ENCODE assay signal across 8 cellular contexts in genomic region chr2:222862068-222862914, GRCh38. TPM values are rescaled to one million over a fixed set of nuclear protein-coding genes. Genes with fewer than 3 reads are reported as not detected.
DNase-seq lines count a peak whose midpoint lies in the region; ATAC-seq, FAIRE-seq and TF ChIP-seq lines count a peak whose summit lies in the region.

No MANE protein-coding gene starts in this region.

- H3K27ac ChIP-seq in KMS-11 (peak overlapping the region; percentile 75; the same call in 1 of the 2 replicates), keratinocyte (ENCODE audit: control insufficient read depth, insufficient read depth, low read length) (peak overlapping the region; percentile 90), subcutaneous abdominal adipose tissue (ENCODE audit: low read depth, low read length) (peak overlapping the region; percentile 91)

- H3K79me2 ChIP-seq in KMS-11 (ENCODE audit: insufficient read depth, low read depth): peaks cover 58% of the 10 kb centered on the region
- H3K79me2 ChIP-seq in keratinocyte (ENCODE audit: control insufficient read depth, insufficient read depth, low read length): peaks cover 64% of the 10 kb centered on the region

- no peaks in the 10 kb centered on the region for H3K27me3 ChIP-seq in KMS-11 (ENCODE audit: insufficient read depth, low read depth)
- no peaks in the 10 kb centered on the region for H3K27me3 ChIP-seq in keratinocyte (ENCODE audit: control insufficient read depth, extremely low read depth, insufficient read depth, low read length)
- H3K27me3 ChIP-seq in subcutaneous abdominal adipose tissue (ENCODE audit: control insufficient read depth in 5 of 5, insufficient read depth in 4 of 5, low read length in 5 of 5): no peaks in the 10 kb centered on the region

- H3K9ac ChIP-seq in KMS-11: peak overlapping the region; percentile 76; the same call in 1 of the 2 replicates
- H3K9ac ChIP-seq in keratinocyte (ENCODE audit: control insufficient read depth, extremely low read depth, insufficient read depth, low read length): peak overlapping the region; percentile 93
- H3K9ac ChIP-seq in subcutaneous abdominal adipose tissue (ENCODE audit: low read length in 5 of 5): peak overlapping the region; percentile 69 to 96 (median 88)

- ATAC-seq in HG02884 (IDR thresholded peaks at IDR 0.05; ENCODE audit: unreplicated experiment): no peak

- TF ChIP-seq CTCF in KMS-11 (conservative IDR thresholded peaks at IDR 0.05; ENCODE audit: low read depth, low read length): no peak
- peak in 1 of 3 experiments; percentile 22 for TF ChIP-seq CTCF in keratinocyte (optimal IDR thresholded peaks at IDR 0.05 in 1 of 3, IDR thresholded peaks at IDR 0.05 in 1 of 3, conservative IDR thresholded peaks at IDR 0.05 in 1 of 3; ENCODE audit: extremely low read depth in 1 of 3, insufficient read depth in 2 of 3, low read length in 3 of 3)
- TF ChIP-seq CTCF in glutamatergic neuron (IDR thresholded peaks at IDR 0.05; ENCODE audit: partially characterized antibody, unreplicated experiment): no peak

- peak; percentile 47 for DNase-seq in EL
- DNase-seq in astrocyte of the hippocampus (ENCODE audit: low read depth, low spot score): peak; percentile 59
- no peak for DNase-seq in keratinocyte (ENCODE audit: low read depth, low spot score)
- DNase-seq in urothelium cell line (ENCODE audit: low spot score): no peak
- DNase-seq in glutamatergic neuron: no peak

- peak; percentile 5 for FAIRE-seq in keratinocyte (lab: Jason Lieb, UNC)
- no peak for FAIRE-seq in urothelium cell line (lab: Jason Lieb, UNC)

- H3K27me3 Mint-ChIP-seq in glutamatergic neuron (ENCODE audit: unreplicated experiment): peaks cover 4% of the 10 kb centered on the region

- H3K27ac Mint-ChIP-seq in glutamatergic neuron (ENCODE audit: unreplicated experiment): no peak overlapping the region

- H3K4me3 Mint-ChIP-seq in glutamatergic neuron (ENCODE audit: unreplicated experiment): no peak overlapping the region

- H3K9me3 Mint-ChIP-seq in glutamatergic neuron (ENCODE audit: unreplicated experiment): peaks cover 9% of the 10 kb centered on the region

- peaks cover 51% of the 10 kb centered on the region for H3K4me1 ChIP-seq in KMS-11 (ENCODE audit: low read depth, poor library complexity, severe bottlenecking)
- H3K4me1 ChIP-seq in keratinocyte (ENCODE audit: control insufficient read depth, extremely low read depth, insufficient read depth, low read length): peaks cover 35% of the 10 kb centered on the region
- peaks cover 12 to 58% (median 47%) of the 10 kb centered on the region in 5 donors for H3K4me1 ChIP-seq in subcutaneous abdominal adipose tissue (ENCODE audit: control insufficient read depth in 5 of 5, insufficient read depth in 5 of 5, low read length in 5 of 5)

- H3K9me1 ChIP-seq in keratinocyte (ENCODE audit: control insufficient read depth, extremely low read depth, insufficient read depth, low read length): peaks cover 8% of the 10 kb centered on the region

- no peaks in the 10 kb centered on the region for H3K36me3 Mint-ChIP-seq in glutamatergic neuron (ENCODE audit: unreplicated experiment)

- peak overlapping the region; percentile 77 for H3K4me2 ChIP-seq in KMS-11
- peak overlapping the region; percentile 95 for H3K4me2 ChIP-seq in keratinocyte (ENCODE audit: control insufficient read depth, extremely low read depth, insufficient read depth, low read depth, low read length)

- dilution Hi-C loops in keratinocyte (cut with MboI; ENCODE audit: extremely low pct_ligation_motif_present, low sequenced_read_pairs): no loop called here

- H3K9me3 ChIP-seq in keratinocyte (ENCODE audit: control insufficient read depth, low read depth, low read length) (no peaks in the 10 kb centered on the region), subcutaneous abdominal adipose tissue (ENCODE audit: control insufficient read depth in 5 of 5, low read length in 5 of 5) (no peaks in the 10 kb centered on the region)

- H3K4me1 Mint-ChIP-seq in glutamatergic neuron (ENCODE audit: low read depth, unreplicated experiment): peaks cover 8% of the 10 kb centered on the region

- H3K36me3 ChIP-seq in KMS-11 (ENCODE audit: insufficient read depth) (no peaks in the 10 kb centered on the region), keratinocyte (ENCODE audit: control insufficient read depth in 2 of 2, extremely low read depth in 1 of 2, insufficient read depth in 2 of 2, low read length in 2 of 2) (peaks cover 0 to 4% of the 10 kb centered on the region in 2 experiments), subcutaneous abdominal adipose tissue (ENCODE audit: control insufficient read depth in 5 of 5, insufficient read depth in 5 of 5, low read length in 5 of 5) (no peaks in the 10 kb centered on the region)

- H4K20me1 ChIP-seq in KMS-11 (ENCODE audit: insufficient read depth) (peaks cover 40% of the 10 kb centered on the region), keratinocyte (ENCODE audit: control insufficient read depth, extremely low read depth, insufficient read depth, low read length) (peaks cover 30% of the 10 kb centered on the region)

- H3K4me3 ChIP-seq in KMS-11 (IDR thresholded peaks at IDR 0.05; ENCODE audit: insufficient read depth, low read depth, low read length) (peak overlapping the region; percentile 72), keratinocyte (ENCODE audit: control insufficient read depth in 2 of 3, extremely low read depth in 1 of 3, insufficient read depth in 2 of 3, low read depth in 1 of 3, low read length in 3 of 3) (peak overlapping the region; percentile 96 to 99 (median 98)), subcutaneous abdominal adipose tissue (ENCODE audit: low read depth in 1 of 5, low read length in 5 of 5) (peak overlapping the region; percentile 85 to 94 (median 89))

- H2AFZ ChIP-seq in KMS-11 (ENCODE audit: low read depth) (no peak overlapping the region), keratinocyte (ENCODE audit: control insufficient read depth, low read length) (no peak overlapping the region)

RNA-seq across cellular contexts. Expression of gene ACSL3, which starts 1.5 kb away (rescaled TPM):
- 102 to 197 TPM (median 180 TPM) in 3 replicates for polyA plus RNA-seq in keratinocyte
- 545 TPM for polyA plus RNA-seq in keratinocyte (2011; ENCODE audit: low read depth)
- 46.9 and 122 TPM in 2 replicates for polyA plus RNA-seq in keratinocyte (2011; cell fraction: cytosol; rRNA removed)
- polyA plus RNA-seq in keratinocyte (2011; cell fraction: nucleus; rRNA removed): 224 and 250 TPM in 2 replicates
- 109 and 122 TPM in 2 replicates for polyA plus RNA-seq in keratinocyte (2012; ENCODE audit: low replicate concordance)
- 157 to 338 TPM (median 294 TPM) in 3 replicates for polyA minus RNA-seq in keratinocyte
- 91.5 TPM for polyA minus RNA-seq in keratinocyte (2011; cell fraction: cytosol; rRNA and poly(A)+ RNA removed)
- polyA minus RNA-seq in keratinocyte (2011; cell fraction: nucleus; rRNA and poly(A)+ RNA removed): 249 and 497 TPM in 2 replicates
- total RNA-seq in glutamatergic neuron (ENCODE audit: unreplicated experiment): 87.0 TPM

Comparison
In these comparisons a context has a peak if more than half of its experiments do, and no peak if none do; other contexts are left out.
1. DNase-seq: peak in EL (single experiment) and astrocyte of the hippocampus (single experiment); none in keratinocyte (single experiment), urothelium cell line (single experiment) and glutamatergic neuron (single experiment).
2. Peak in every context shown above with its lines, with median percentiles within 50 percentile points of each other: H3K27ac ChIP-seq, H3K4me3 ChIP-seq and H3K9ac ChIP-seq.